In genomic region chr11:1480191-1480554, GRCh38 we compare ENCODE assay signal across 15 cellular contexts.
"Had no signal": no experiment of that assay in that cellular context is flagged by ENCODE, and none has a peak within 500 bp of the region (broad histone marks: within the 10 kb centered on the region; RNA-seq: fewer than 3 reads in every experiment).

No MANE protein-coding gene starts in this region.

- H3K27ac Mint-ChIP-seq: activated B cell treated with CpG ODN at 0.5 μM for 24 hours; activated CD8-positive, alpha-beta T cell treated with anti-CD3 and anti-CD28 coated beads for 36 hours; activated T-helper 17 cell treated with anti-CD3 and anti-CD28 coated beads, Interleukin-2, amount 50 U/mL, for 72 hours; memory B cell; stimulated activated naive CD8-positive, alpha-beta T cell treated with anti-CD3 and anti-CD28 coated beads, Interleukin-15, amount 100 ng/mL, for 72 hours; T-helper 2 cell treated with Interferon-gamma antibody and Interleukin-4, amounts not matched to agents 5 μg/mL and 100 μg/mL, for 36 hours had no signal

- H3K4me1 ChIP-seq: colonic mucosa had no signal

- H3K9me3 ChIP-seq: colonic mucosa had no signal

- DNase-seq: activated B cell treated with CpG ODN at 0.5 μM for 24 hours; activated CD4-positive, alpha-beta T cell treated with anti-CD3 and anti-CD28 coated beads for 4 hours; activated CD8-positive, alpha-beta T cell treated with anti-CD3 and anti-CD28 coated beads for 36 hours; activated naive CD4-positive, alpha-beta T cell treated with Interleukin-2 at 50 U/mL for 16 hours; activated T-cell treated with anti-CD3 and anti-CD28 coated beads, Interleukin-2, amount 50 U/mL, for 1 hour; brain microvascular endothelial cell; central memory CD4-positive, alpha-beta T cell; colonic mucosa; immature natural killer cell; stimulated activated naive CD8-positive, alpha-beta T cell treated with anti-CD3 and anti-CD28 coated beads, Interleukin-15, amount 100 ng/mL, for 72 hours had no signal

- H3K9me3 Mint-ChIP-seq: activated B cell treated with CpG ODN at 0.5 μM for 24 hours; activated CD8-positive, alpha-beta T cell treated with anti-CD3 and anti-CD28 coated beads for 36 hours; activated T-helper 17 cell treated with anti-CD3 and anti-CD28 coated beads, Interleukin-2, amount 50 U/mL, for 72 hours; immature natural killer cell; memory B cell; naive thymus-derived CD8-positive, alpha-beta T cell; stimulated activated naive CD8-positive, alpha-beta T cell treated with anti-CD3 and anti-CD28 coated beads, Interleukin-15, amount 100 ng/mL, for 72 hours; T-helper 2 cell treated with Interferon-gamma antibody and Interleukin-4, amounts not matched to agents 5 μg/mL and 100 μg/mL, for 36 hours had no signal

- H3K4me3 Mint-ChIP-seq: activated B cell treated with CpG ODN at 0.5 μM for 24 hours; activated CD8-positive, alpha-beta T cell treated with anti-CD3 and anti-CD28 coated beads for 36 hours; activated T-helper 17 cell treated with anti-CD3 and anti-CD28 coated beads, Interleukin-2, amount 50 U/mL, for 72 hours; immature natural killer cell; memory B cell; naive thymus-derived CD8-positive, alpha-beta T cell; stimulated activated naive CD8-positive, alpha-beta T cell treated with anti-CD3 and anti-CD28 coated beads, Interleukin-15, amount 100 ng/mL, for 72 hours; T-helper 2 cell treated with Interferon-gamma antibody and Interleukin-4, amounts not matched to agents 5 μg/mL and 100 μg/mL, for 36 hours had no signal

- H3K27me3 Mint-ChIP-seq: activated B cell treated with CpG ODN at 0.5 μM for 24 hours; activated CD8-positive, alpha-beta T cell treated with anti-CD3 and anti-CD28 coated beads for 36 hours; activated T-helper 17 cell treated with anti-CD3 and anti-CD28 coated beads, Interleukin-2, amount 50 U/mL, for 72 hours; memory B cell; naive thymus-derived CD8-positive, alpha-beta T cell; stimulated activated naive CD8-positive, alpha-beta T cell treated with anti-CD3 and anti-CD28 coated beads, Interleukin-15, amount 100 ng/mL, for 72 hours had no signal

- H3K27ac ChIP-seq: brain microvascular endothelial cell, SK-N-MC had no signal

- H3K4me3 ChIP-seq: colonic mucosa, SK-N-MC had no signal

- H3K27me3 ChIP-seq: brain microvascular endothelial cell, colonic mucosa had no signal
